In genomic region chr3:127011270-127011992, GRCh38 we compare ENCODE assay signal across 12 cellular contexts. TPM values are rescaled to one million over a fixed set of nuclear protein-coding genes. Genes with fewer than 3 reads are reported as not detected.
DNase-seq lines count a peak whose midpoint lies in the region.
"Had no signal": no experiment of that assay in that cellular context is flagged by ENCODE, and none has a peak within 500 bp of the region (broad histone marks: within the 10 kb centered on the region; RNA-seq: fewer than 3 reads in every experiment).

No MANE protein-coding gene starts in this region.

- H3K4me3 ChIP-seq in HUES6 (ENCODE audit: low read depth, low read length) (no peak overlapping the region), ectodermal cell (ENCODE audit: insufficient read depth, low read depth, low read length) (no peak overlapping the region), mesodermal cell (ENCODE audit: extremely low read depth, insufficient read depth, low read length, poor library complexity, severe bottlenecking) (no peak overlapping the region)
- no peak overlapping the region for H3K4me3 ChIP-seq in CD4-positive, alpha-beta memory T cell (ENCODE audit: low read length in 2 of 2)

- no peak overlapping the region for H3K4me3 Mint-ChIP-seq in CD4-positive, alpha-beta memory T cell
- H3K4me3 Mint-ChIP-seq: activated CD4-positive, alpha-beta memory T cell treated with anti-CD3 and anti-CD28 coated beads, Interleukin-2, amount 10 ng/mL, durations not matched to agents 7 days and 5 days; stimulated activated naive CD8-positive, alpha-beta T cell treated with anti-CD3 and anti-CD28 coated beads, Interleukin-15, Interleukin-2, amounts not matched to agents 100 ng/mL and 50 ng/mL, for 24 hours had no signal

- no peaks in the 10 kb centered on the region for H3K9me3 Mint-ChIP-seq in CD4-positive, alpha-beta memory T cell
- H3K9me3 Mint-ChIP-seq: activated CD4-positive, alpha-beta memory T cell treated with anti-CD3 and anti-CD28 coated beads, Interleukin-2, amount 10 ng/mL, durations not matched to agents 7 days and 5 days; stimulated activated naive CD8-positive, alpha-beta T cell treated with anti-CD3 and anti-CD28 coated beads, Interleukin-15, Interleukin-2, amounts not matched to agents 100 ng/mL and 50 ng/mL, for 24 hours had no signal

- POLR2A ChIA-PET in CD4-positive, alpha-beta memory T cell (lab: Charles Lee; ENCODE audit: partially characterized antibody): no interaction called here

- CTCF ChIA-PET in CD4-positive, alpha-beta memory T cell (lab: Charles Lee; ENCODE audit: partially characterized antibody): no interaction called here

- H3K27me3 ChIP-seq in HUES6 (ENCODE audit: control insufficient read depth, insufficient read depth, low read length): no peaks in the 10 kb centered on the region
- no peaks in the 10 kb centered on the region for H3K27me3 ChIP-seq in ectodermal cell (ENCODE audit: control insufficient read depth, insufficient read depth, low read length, poor library complexity, severe bottlenecking)
- no peaks in the 10 kb centered on the region for H3K27me3 ChIP-seq in CD4-positive, alpha-beta memory T cell (ENCODE audit: insufficient read depth, low read length)

- intact Hi-C loops in CD4-positive, alpha-beta memory T cell (cut with micrococcal nuclease): no loop called here

- H3K36me3 Mint-ChIP-seq in CD4-positive, alpha-beta memory T cell: peaks cover 8 to 29% of the 10 kb centered on the region in 2 donors

- no peak overlapping the region for H3K27ac Mint-ChIP-seq in CD4-positive, alpha-beta memory T cell
- H3K27ac Mint-ChIP-seq: activated CD4-positive, alpha-beta memory T cell treated with anti-CD3 and anti-CD28 coated beads, Interleukin-2, amount 10 ng/mL, durations not matched to agents 7 days and 5 days; stimulated activated naive CD8-positive, alpha-beta T cell treated with anti-CD3 and anti-CD28 coated beads, Interleukin-15, Interleukin-2, amounts not matched to agents 100 ng/mL and 50 ng/mL, for 24 hours had no signal

- peak; percentile 84 for DNase-seq in AG20443 (ENCODE audit: low spot score)
- no peak for DNase-seq in activated CD4-positive, CD25-positive, alpha-beta regulatory T cell treated with anti-CD3 and anti-CD28 coated beads, Interleukin-2, amount 50 U/mL, for 72 hours
- DNase-seq in SIG-M5 (lab: John Stamatoyannopoulos, UW): no peak
- DNase-seq in activated naive CD4-positive, alpha-beta T cell treated with Interleukin-2 at 50 U/mL for 16 hours: no peak
- DNase-seq in CD4-positive, alpha-beta memory T cell: no peak
- DNase-seq: activated CD4-positive, alpha-beta memory T cell treated with anti-CD3 and anti-CD28 coated beads, Interleukin-2, amount 10 ng/mL, durations not matched to agents 7 days and 5 days; activated effector memory CD4-positive, alpha-beta T cell treated with anti-CD3 and anti-CD28 coated beads, Interleukin-2, amount 50 U/mL, for 16 hours; stimulated activated CD4-positive, alpha-beta T cell treated with anti-CD3 and anti-CD28 coated beads, Interleukin-4, amount 100 ng/mL, for 4 hours had no signal

- H3K27me3 Mint-ChIP-seq in CD4-positive, alpha-beta memory T cell: no peaks in the 10 kb centered on the region
- H3K27me3 Mint-ChIP-seq: activated CD4-positive, alpha-beta memory T cell treated with anti-CD3 and anti-CD28 coated beads, Interleukin-2, amount 10 ng/mL, durations not matched to agents 7 days and 5 days; stimulated activated naive CD8-positive, alpha-beta T cell treated with anti-CD3 and anti-CD28 coated beads, Interleukin-15, Interleukin-2, amounts not matched to agents 100 ng/mL and 50 ng/mL, for 24 hours had no signal

- H3K9me3 ChIP-seq in HUES6 (ENCODE audit: control insufficient read depth, insufficient read depth, low read depth, low read length): no peaks in the 10 kb centered on the region
- H3K9me3 ChIP-seq in ectodermal cell (ENCODE audit: control insufficient read depth, low read length): no peaks in the 10 kb centered on the region
- H3K9me3 ChIP-seq in mesodermal cell (ENCODE audit: control insufficient read depth, low read length): no peaks in the 10 kb centered on the region
- no peaks in the 10 kb centered on the region for H3K9me3 ChIP-seq in CD4-positive, alpha-beta memory T cell (ENCODE audit: control insufficient read depth in 1 of 2, low read length in 2 of 2)

- 93 to 95% methylated on average over 8 of the region's 8 CpGs for WGBS in ectodermal cell, 2 experiments
- 89 to 92% methylated on average over 7 to 8 of the region's 8 CpGs for WGBS in mesodermal cell (ENCODE audit: insufficient coverage in 2 of 2), 2 experiments

- peak overlapping the region; percentile 47; the same call in 1 of the 2 replicates for H3K27ac ChIP-seq in HUES6 (ENCODE audit: low read depth, low read length)
- peak overlapping the region; percentile 55 for H3K27ac ChIP-seq in ectodermal cell (ENCODE audit: insufficient read depth, low read depth, low read length, poor library complexity, severe bottlenecking)
- H3K27ac ChIP-seq in mesodermal cell (ENCODE audit: low read depth, low read length, severe bottlenecking): peak overlapping the region; percentile 92
- H3K27ac ChIP-seq in CD4-positive, alpha-beta memory T cell (ENCODE audit: low read depth, low read length): no peak overlapping the region

- H3K4me1 ChIP-seq in HUES6 (ENCODE audit: control insufficient read depth, insufficient read depth, low read length) (no peaks in the 10 kb centered on the region), ectodermal cell (ENCODE audit: control insufficient read depth, insufficient read depth, low read length) (peaks cover 18% of the 10 kb centered on the region), mesodermal cell (ENCODE audit: control insufficient read depth, insufficient read depth, low read length, poor library complexity, severe bottlenecking) (no peaks in the 10 kb centered on the region)
- H3K4me1 ChIP-seq in CD4-positive, alpha-beta memory T cell (ENCODE audit: insufficient read depth, low read length): no peaks in the 10 kb centered on the region

- H3K4me1 Mint-ChIP-seq in CD4-positive, alpha-beta memory T cell: no peaks in the 10 kb centered on the region
- H3K4me1 Mint-ChIP-seq: activated CD4-positive, alpha-beta memory T cell treated with anti-CD3 and anti-CD28 coated beads, Interleukin-2, amount 10 ng/mL, durations not matched to agents 7 days and 5 days had no signal

- peaks cover 65% of the 10 kb centered on the region for H3K36me3 ChIP-seq in HUES6 (ENCODE audit: control insufficient read depth, insufficient read depth, low read length)
- peaks cover 29% of the 10 kb centered on the region for H3K36me3 ChIP-seq in ectodermal cell (ENCODE audit: control insufficient read depth, insufficient read depth, low read length)
- peaks cover 70% of the 10 kb centered on the region for H3K36me3 ChIP-seq in mesodermal cell (ENCODE audit: control insufficient read depth, insufficient read depth, low read length)
- no peaks in the 10 kb centered on the region for H3K36me3 ChIP-seq in CD4-positive, alpha-beta memory T cell (ENCODE audit: insufficient read depth, low read length)

- H3K9ac ChIP-seq in HUES6 (ENCODE audit: low read length): no peak overlapping the region

RNA-seq across cellular contexts. Expression of gene PLXNA1, which starts 28.5 kb away (rescaled TPM):
- polyA plus RNA-seq in ectodermal cell (2013, experiment 1 of 4): 68.2 TPM
- 84.3 TPM for polyA plus RNA-seq in ectodermal cell (2013, experiment 2 of 4)
- 64.7 TPM for polyA plus RNA-seq in ectodermal cell (2013, experiment 3 of 4)
- polyA plus RNA-seq in ectodermal cell (2013, experiment 4 of 4): 79.0 TPM
- 48.4 TPM for polyA plus RNA-seq in mesodermal cell (2013, experiment 1 of 2)
- polyA plus RNA-seq in mesodermal cell (2013, experiment 2 of 2): 42.3 TPM
- 10 to 100 TPM; 18.9 to 21.3 TPM for total RNA-seq in CD4-positive, alpha-beta memory T cell
- polyA plus RNA-seq in CD4-positive, alpha-beta memory T cell: 1 to 10 TPM in 1 of 2 donors, under 1 TPM in 1; 0.34 to 1.4 TPM
